In genomic region chr6:34305982-34306702, GRCh38 we compare ENCODE assay signal across 10 cellular contexts. TPM values are rescaled to one million over a fixed set of nuclear protein-coding genes. Genes with fewer than 3 reads are reported as not detected.
DNase-seq lines count a peak whose midpoint lies in the region; ATAC-seq and TF ChIP-seq lines count a peak whose summit lies in the region.
"Had no signal": no experiment of that assay in that cellular context is flagged by ENCODE, and none has a peak within 500 bp of the region (broad histone marks: within the 10 kb centered on the region; RNA-seq: fewer than 3 reads in every experiment).

No MANE protein-coding gene starts in this region.

- ATAC-seq in right cardiac atrium (peak; percentile 77 to 83), HG02973 (IDR thresholded peaks at IDR 0.05; ENCODE audit: unreplicated experiment) (no peak)

- H3K27ac Mint-ChIP-seq in mesothelial cell of epicardium: no peak overlapping the region
- H3K27ac Mint-ChIP-seq: progenitor cell of endocrine pancreas had no signal

- no peaks in the 10 kb centered on the region for H3K27me3 ChIP-seq in right cardiac atrium (ENCODE audit: control insufficient read depth, insufficient read depth)

- H3K36me3 Mint-ChIP-seq in mesothelial cell of epicardium: no peaks in the 10 kb centered on the region

- no peaks in the 10 kb centered on the region for H3K9me3 ChIP-seq in right cardiac atrium (ENCODE audit: control insufficient read depth, low read length)

- no peak for TF ChIP-seq CTCF in mesothelial cell of epicardium (IDR thresholded peaks at IDR 0.05; ENCODE audit: unreplicated experiment)

- peaks cover 9% of the 10 kb centered on the region for H3K4me1 ChIP-seq in right cardiac atrium (ENCODE audit: control insufficient read depth, insufficient read depth, low read length)

- H3K4me3 ChIP-seq in right cardiac atrium (ENCODE audit: low read length): no peak overlapping the region

- peak overlapping the region; percentile 6 for H3K27ac ChIP-seq in right cardiac atrium (ENCODE audit: low read length)

- no peak overlapping the region for H3K4me3 Mint-ChIP-seq in mesothelial cell of epicardium

- H3K27me3 Mint-ChIP-seq in mesothelial cell of epicardium (ENCODE audit: low read depth): no peaks in the 10 kb centered on the region
- H3K27me3 Mint-ChIP-seq: progenitor cell of endocrine pancreas had no signal

- DNase-seq in NCI-H2029 (lab: John Stamatoyannopoulos, UW): peak; percentile 9
- DNase-seq in astrocyte of the hippocampus (ENCODE audit: low read depth, low spot score): peak; percentile 89
- peak in 2 of 3 donors; percentile 48 to 73 for DNase-seq in right cardiac atrium
- peak; percentile 42 for DNase-seq in stromal cell of bone marrow (ENCODE audit: low read depth)
- DNase-seq in NCI-H2227 treated with DMSO at 0.1 percent for 48 hours (lab: John Stamatoyannopoulos, UW): no peak
- DNase-seq in mesothelial cell of epicardium (ENCODE audit: low spot score in 2 of 2, unreplicated experiment in 2 of 2): no peak
- DNase-seq: kidney glomerular epithelial cell, NCI-H510A had no signal

- no peaks in the 10 kb centered on the region for H3K9me3 Mint-ChIP-seq in mesothelial cell of epicardium

- 37% methylated on average over 6 of the region's 6 CpGs for WGBS in right cardiac atrium

- intact Hi-C loops in right cardiac atrium (cut with DNase I): loop anchor here in 1 of 4 donors (10.0 kb wide), 1 partner anchor 89 kb away; the partner anchor contains the start of gene NUDT3

- peaks cover 12% of the 10 kb centered on the region for H3K4me1 Mint-ChIP-seq in mesothelial cell of epicardium

RNA-seq across cellular contexts. Expression of gene SMIM29, which starts 57.3 kb away (rescaled TPM):
- total RNA-seq in right cardiac atrium (10 to 100 TPM; 17.0 to 25.5 (median 22.4) TPM), mesothelial cell of epicardium (8.4 to 8.9 TPM (median 8.6 TPM) in 3 replicates)
- polyA plus RNA-seq in right cardiac atrium: 34.8 TPM

Comparison
In these comparisons a context has a peak if more than half of its experiments do, and no peak if none do; other contexts are left out.
1. DNase-seq: peak in NCI-H2029 (single experiment), astrocyte of the hippocampus (single experiment), right cardiac atrium (2 of 3) and stromal cell of bone marrow (single experiment); none in NCI-H2227 treated with DMSO at 0.1 percent for 48 hours (single experiment) and mesothelial cell of epicardium (0 of 2).